ENCODE assay signal across 30 cellular contexts in genomic region chr6:37872385-37872768, GRCh38.
"Had no signal": no experiment of that assay in that cellular context is flagged by ENCODE, and none has a peak within 500 bp of the region (broad histone marks: within the 10 kb centered on the region; RNA-seq: fewer than 3 reads in every experiment).

No MANE protein-coding gene starts in this region.

- H3K9me3 Mint-ChIP-seq: natural killer cell treated with Interleukin-12 subunit alpha and Interleukin-12 subunit beta and Interleukin-15 and Interleukin-18, amount 100 ng/mL, for 72 hours had no signal

- H3K4me3 ChIP-seq: esophagus squamous epithelium, gastroesophageal sphincter, ovary, psoas muscle, right atrium auricular region, stomach, suprapubic skin, tibial nerve, uterus had no signal

- DNase-seq: activated B cell treated with CpG ODN at 0.5 μM for 24 hours; activated CD4-positive, alpha-beta T cell treated with anti-CD3 and anti-CD28 coated beads for 36 hours; activated CD4-positive, alpha-beta T cell treated with anti-CD3 and anti-CD28 coated beads, Interleukin-2, amount 50 U/mL, for 4 hours; activated CD8-positive, alpha-beta memory T cell treated with anti-CD3 and anti-CD28 coated beads for 24 hours; activated CD8-positive, alpha-beta memory T cell treated with anti-CD3 and anti-CD28 coated beads, Interleukin-2, amount 50 U/mL, for 4 hours; activated effector memory CD4-positive, alpha-beta T cell treated with Interleukin-2 at 50 U/mL for 16 hours; activated naive CD4-positive, alpha-beta T cell treated with anti-CD3 and anti-CD28 coated beads, Interleukin-2, amount 10 ng/mL, durations not matched to agents 7 days and 5 days; activated T-cell treated with anti-CD3 and anti-CD28 coated beads, Interleukin-2, amount 50 U/mL, for 4 hours; aorta; brain microvascular endothelial cell; central memory CD4-positive, alpha-beta T cell; effector memory CD4-positive, alpha-beta T cell; esophagus squamous epithelium; head of caudate nucleus; hypothalamus; left ventricle myocardium superior; ovary; psoas muscle; stimulated activated CD4-positive, alpha-beta T cell treated with anti-CD3 and anti-CD28 coated beads, Interleukin-12 subunit alpha, Interleukin-12 subunit beta, amount 100 ng/mL, for 4 hours; stimulated activated CD4-positive, alpha-beta T cell treated with anti-CD3 and anti-CD28 coated beads, Interleukin-4, amount 100 ng/mL, for 4 hours; stomach; T-cell; T-helper 9 cell; uterus had no signal

- H3K4me3 Mint-ChIP-seq: activated B cell treated with CpG ODN at 0.5 μM for 24 hours; activated CD4-positive, alpha-beta T cell treated with anti-CD3 and anti-CD28 coated beads for 36 hours; activated naive CD4-positive, alpha-beta T cell treated with anti-CD3 and anti-CD28 coated beads, Interleukin-2, amount 10 ng/mL, durations not matched to agents 7 days and 5 days; activated T-cell treated with anti-CD3 and anti-CD28 coated beads, Interleukin-2, amount 50 U/mL, for 4 hours; memory B cell; natural killer cell treated with Interleukin-12 subunit alpha and Interleukin-12 subunit beta and Interleukin-15 and Interleukin-18, amount 100 ng/mL, for 72 hours; T-cell had no signal

- H3K4me1 ChIP-seq: uterus had no signal

- H3K27me3 Mint-ChIP-seq: activated B cell treated with CpG ODN at 0.5 μM for 24 hours; activated CD4-positive, alpha-beta T cell treated with anti-CD3 and anti-CD28 coated beads for 36 hours; activated naive CD4-positive, alpha-beta T cell treated with anti-CD3 and anti-CD28 coated beads, Interleukin-2, amount 10 ng/mL, durations not matched to agents 7 days and 5 days; memory B cell; natural killer cell treated with Interleukin-12 subunit alpha and Interleukin-12 subunit beta and Interleukin-15 and Interleukin-18, amount 100 ng/mL, for 72 hours; T-cell had no signal

- H3K36me3 ChIP-seq: brain microvascular endothelial cell, esophagus squamous epithelium, gastroesophageal sphincter, ovary, right atrium auricular region, stomach, suprapubic skin, uterus had no signal

- H3K9me3 ChIP-seq: gastroesophageal sphincter, ovary, suprapubic skin had no signal

- H3K27ac ChIP-seq: brain microvascular endothelial cell, esophagus squamous epithelium, gastroesophageal sphincter, ovary, psoas muscle, right atrium auricular region, stomach, suprapubic skin, tibial nerve, uterus had no signal

- H3K36me3 Mint-ChIP-seq: natural killer cell treated with Interleukin-12 subunit alpha and Interleukin-12 subunit beta and Interleukin-15 and Interleukin-18, amount 100 ng/mL, for 72 hours had no signal

- ATAC-seq: activated CD4-positive, alpha-beta T cell treated with anti-CD3 and anti-CD28 coated beads for 36 hours; gastroesophageal sphincter; left ventricle myocardium superior; natural killer cell treated with Interleukin-12 subunit alpha and Interleukin-12 subunit beta and Interleukin-15 and Interleukin-18, amount 100 ng/mL, for 72 hours; psoas muscle; T-cell had no signal

- H3K27me3 ChIP-seq: brain microvascular endothelial cell, esophagus squamous epithelium, gastroesophageal sphincter, ovary, right atrium auricular region, stomach, suprapubic skin, tibial nerve, uterus had no signal

- H3K27ac Mint-ChIP-seq: activated B cell treated with CpG ODN at 0.5 μM for 24 hours; activated CD4-positive, alpha-beta T cell treated with anti-CD3 and anti-CD28 coated beads for 36 hours; activated naive CD4-positive, alpha-beta T cell treated with anti-CD3 and anti-CD28 coated beads, Interleukin-2, amount 10 ng/mL, durations not matched to agents 7 days and 5 days; memory B cell; T-cell had no signal
